ENCODE assay signal across 12 cellular contexts in genomic region chr6:142907544-142907943, GRCh38. TPM values are rescaled to one million over a fixed set of nuclear protein-coding genes. Genes with fewer than 3 reads are reported as not detected.
A peak's percentile ranks its signal among the peaks of the same experiment; 100 is the strongest.
DNase-seq lines count a peak whose midpoint lies in the region; ATAC-seq and TF ChIP-seq lines count a peak whose summit lies in the region.
"Had no signal": no experiment of that assay in that cellular context is flagged by ENCODE, and none has a peak within 500 bp of the region (broad histone marks: within the 10 kb centered on the region; RNA-seq: fewer than 3 reads in every experiment).

No MANE protein-coding gene starts in this region.

- H3K36me3 Mint-ChIP-seq in activated naive CD8-positive, alpha-beta T cell treated with anti-CD3 and anti-CD28 coated beads, Interleukin-2, amount 10 ng/mL, durations not matched to agents 7 days and 5 days, result peaks cover 8% of the 10 kb centered on the region

- H3K4me3 ChIP-seq in DOHH2 (ENCODE audit: low read length) (no peak overlapping the region), BE2C (ENCODE audit: low read depth, low read length) (no peak overlapping the region), uterus (no peak overlapping the region)
- H3K4me3 ChIP-seq: ascending aorta had no signal

- H3K4me3 Mint-ChIP-seq in activated naive CD8-positive, alpha-beta T cell treated with anti-CD3 and anti-CD28 coated beads, Interleukin-2, amount 10 ng/mL, durations not matched to agents 7 days and 5 days, result peak overlapping the region; percentile 85

- H3K36me3 ChIP-seq in DOHH2 (ENCODE audit: control insufficient read depth, low read length) (peaks cover 9% of the 10 kb centered on the region), KOPT-K1 (ENCODE audit: insufficient read depth, low read length) (no peaks in the 10 kb centered on the region), BE2C (no peaks in the 10 kb centered on the region), uterus (no peaks in the 10 kb centered on the region)
- H3K36me3 ChIP-seq: ascending aorta had no signal

- no peaks in the 10 kb centered on the region for H3K27me3 Mint-ChIP-seq in activated naive CD8-positive, alpha-beta T cell treated with anti-CD3 and anti-CD28 coated beads, Interleukin-2, amount 10 ng/mL, durations not matched to agents 7 days and 5 days

- peaks cover 61% of the 10 kb centered on the region for H3K79me2 ChIP-seq in DOHH2 (ENCODE audit: control insufficient read depth, low read length)

- peak overlapping the region; percentile 7; the same call in 1 of the 2 replicates for H3K4me2 ChIP-seq in DOHH2 (ENCODE audit: low read length)

- H3F3A ChIP-seq in DOHH2 (ENCODE audit: control insufficient read depth, insufficient read depth), result no peaks in the 10 kb centered on the region

- POLR2A ChIA-PET in activated naive CD8-positive, alpha-beta T cell treated with anti-CD3 and anti-CD28 coated beads, Interleukin-2, amount 10 ng/mL, durations not matched to agents 7 days and 5 days (lab: Charles Lee), result interaction anchor here (0.8 to 3.4 kb wide), 8 partner anchors 13 to 52 kb away, joined by 3 to 36 read pairs (median 7); partner anchors contain the start of gene HIVEP2

- no peaks in the 10 kb centered on the region for H3K9me2 ChIP-seq in DOHH2 (replicated peaks; ENCODE audit: control insufficient read depth, low read length)

- TF ChIP-seq CTCF in DOHH2 (IDR thresholded peaks at IDR 0.05; ENCODE audit: low read depth, low read length, poor library complexity, severe bottlenecking) (no peak), BE2C (IDR thresholded peaks at IDR 0.05; ENCODE audit: low read depth, low read length) (no peak), uterus (IDR thresholded peaks at IDR 0.05) (no peak)

- H3K27me3 ChIP-seq in DOHH2 (ENCODE audit: control insufficient read depth, low read length) (no peaks in the 10 kb centered on the region), BE2C (peaks cover 5% of the 10 kb centered on the region; the same call in 1 of the 2 replicates), uterus (no peaks in the 10 kb centered on the region)
- H3K27me3 ChIP-seq: ascending aorta had no signal

- ATAC-seq in GM21576 (IDR thresholded peaks at IDR 0.05; ENCODE audit: unreplicated experiment) (peak; percentile 6), GM18861 (IDR thresholded peaks at IDR 0.05; ENCODE audit: unreplicated experiment) (no peak)
- ATAC-seq in activated naive CD8-positive, alpha-beta T cell treated with anti-CD3 and anti-CD28 coated beads, Interleukin-2, amount 10 ng/mL, durations not matched to agents 7 days and 5 days (ENCODE audit: low read depth), result peak; percentile 55

- TF ChIP-seq POLR2A in uterus (IDR thresholded peaks at IDR 0.05), result no peak

- intact Hi-C loops in uterus (cut with DNase I; ENCODE audit: low total_unique reads), result no loop called here

- no peaks in the 10 kb centered on the region for H4K20me1 ChIP-seq in DOHH2 (ENCODE audit: control insufficient read depth, insufficient read depth, low read depth, low read length)

- DNase-seq in activated naive CD8-positive, alpha-beta T cell treated with anti-CD3 and anti-CD28 coated beads, Interleukin-2, amount 10 ng/mL, durations not matched to agents 7 days and 5 days, result peak; percentile 36
- DNase-seq in caudate nucleus (lab: John Stamatoyannopoulos, UW) (no peak), BE2C (no peak), uterus (no peak)
- DNase-seq: KG1, Right ventricle myocardium superior had no signal

- H3K9me3 ChIP-seq in DOHH2 (ENCODE audit: control insufficient read depth, insufficient read depth, low read length), result no peaks in the 10 kb centered on the region
- H3K9me3 ChIP-seq in KOPT-K1 (ENCODE audit: insufficient read depth, low read length, poor library complexity, severe bottlenecking), result no peaks in the 10 kb centered on the region
- no peaks in the 10 kb centered on the region for H3K9me3 ChIP-seq in BE2C
- H3K9me3 ChIP-seq in uterus, result no peaks in the 10 kb centered on the region
- H3K9me3 ChIP-seq: ascending aorta had no signal

- peaks cover 68% of the 10 kb centered on the region for H3K4me1 Mint-ChIP-seq in activated naive CD8-positive, alpha-beta T cell treated with anti-CD3 and anti-CD28 coated beads, Interleukin-2, amount 10 ng/mL, durations not matched to agents 7 days and 5 days

- H3K4me1 ChIP-seq in DOHH2 (ENCODE audit: control insufficient read depth, low read length), result peaks cover 34% of the 10 kb centered on the region
- H3K4me1 ChIP-seq in BE2C, result no peaks in the 10 kb centered on the region
- H3K4me1 ChIP-seq in uterus, result no peaks in the 10 kb centered on the region

- H3K9me3 Mint-ChIP-seq in activated naive CD8-positive, alpha-beta T cell treated with anti-CD3 and anti-CD28 coated beads, Interleukin-2, amount 10 ng/mL, durations not matched to agents 7 days and 5 days, result no peaks in the 10 kb centered on the region

- H3K27ac ChIP-seq in DOHH2 (ENCODE audit: low read depth, low read length) (no peak overlapping the region), KOPT-K1 (ENCODE audit: low read depth, low read length, poor library complexity, severe bottlenecking) (peak overlapping the region; percentile 59), caudate nucleus (ENCODE audit: low read depth, low read length) (no peak overlapping the region), uterus (no peak overlapping the region)
- H3K27ac ChIP-seq: ascending aorta, C4-2B had no signal

- H3K27ac Mint-ChIP-seq in activated naive CD8-positive, alpha-beta T cell treated with anti-CD3 and anti-CD28 coated beads, Interleukin-2, amount 10 ng/mL, durations not matched to agents 7 days and 5 days, result peak overlapping the region; percentile 94

RNA-seq across cellular contexts. Expression of gene HIVEP2, which starts 37.4 kb away (rescaled TPM):
- total RNA-seq in activated naive CD8-positive, alpha-beta T cell treated with anti-CD3 and anti-CD28 coated beads, Interleukin-2, amount 10 ng/mL, durations not matched to agents 7 days and 5 days, result 10 to 100 TPM; 45.8 to 49.7 TPM
- polyA plus RNA-seq in BE2C (2012; ENCODE audit: insufficient read depth, insufficient read length, low read depth), result 0.51 TPM
- 10 to 100 TPM; 11.0 to 24.7 (median 19.8) TPM for total RNA-seq in uterus
